In the genomic region with DNA sequence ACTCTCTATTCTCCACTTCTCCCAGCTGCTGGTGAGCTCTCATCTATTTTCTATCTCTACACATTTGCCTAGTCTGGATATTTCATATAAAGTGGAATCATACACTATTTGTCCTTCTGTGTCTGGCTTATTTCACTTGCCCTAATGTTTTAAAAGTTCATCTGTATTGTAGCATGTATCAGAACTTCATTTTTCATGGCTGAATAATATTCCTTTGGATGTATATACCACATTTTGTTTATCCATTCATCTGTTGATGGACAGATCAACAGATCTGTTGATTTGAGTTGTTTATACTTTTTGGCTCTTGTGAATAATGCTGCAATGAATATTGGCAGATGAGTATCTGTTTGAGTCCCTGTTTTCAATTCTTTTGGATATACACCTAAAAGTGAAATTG, we compare ENCODE assay signal across 27 cellular contexts.
"Had no signal": no experiment of that assay in that cellular context is flagged by ENCODE, and none has a peak within 500 bp of the region (broad histone marks: within the 10 kb centered on the region; RNA-seq: fewer than 3 reads in every experiment).

No MANE protein-coding gene starts in this region.

- ATAC-seq: stimulated activated effector memory CD8-positive, alpha-beta T cell treated with anti-CD3 and anti-CD28 coated beads, Interleukin-12 subunit alpha, Interleukin-12 subunit beta, amount 100 ng/mL, for 72 hours; stimulated activated memory B cell treated with anti-CD40 and anti-IgM and Interleukin-4, amounts not matched to agents 10 μg/mL and 1 μg/mL and 100 μg/mL, for 72 hours; stimulated activated naive B cell treated with anti-CD40 and anti-IgM and Interleukin-4, amounts not matched to agents 10 μg/mL and 1 μg/mL and 100 μg/mL, for 72 hours; stimulated activated naive CD8-positive, alpha-beta T cell treated with anti-CD3 and anti-CD28 coated beads, Interleukin-15, amount 100 ng/mL, for 72 hours; stimulated activated naive CD8-positive, alpha-beta T cell treated with anti-CD3 and anti-CD28 coated beads, Interleukin-15, Interleukin-2, amounts not matched to agents 100 U/mL and 50 U/mL, for 24 hours; upper lobe of right lung had no signal

- H3K36me3 ChIP-seq: stomach, suprapubic skin, thoracic aorta, thyroid gland, tibial artery, tibial nerve, transverse colon, upper lobe of left lung, upper lobe of right lung, uterus, vagina had no signal

- H3K27me3 ChIP-seq: stomach, suprapubic skin, testis, thyroid gland, tibial artery, tibial nerve, transverse colon, upper lobe of left lung, upper lobe of right lung, uterus, vagina had no signal

- H3K9me3 ChIP-seq: suprapubic skin, testis, thoracic aorta, thyroid gland, tibial artery, transverse colon, upper lobe of right lung, uterus, vagina had no signal

- H3K4me1 ChIP-seq: stomach, suprapubic skin, testis, thyroid gland, tibial artery, tibial nerve, transverse colon, upper lobe of left lung, upper lobe of right lung, uterus, vagina had no signal

- FAIRE-seq: urothelium cell line had no signal

- DNase-seq: stimulated activated CD4-positive, alpha-beta T cell treated with anti-CD3 and anti-CD28 coated beads, Interleukin-2, amount 100 ng/mL, for 48 hours; stimulated activated CD4-positive, alpha-beta T cell treated with anti-CD3 and anti-CD28 coated beads, Interleukin-4, amount 100 ng/mL, for 1 hour; stimulated activated CD4-positive, alpha-beta T cell treated with anti-CD3 and anti-CD28 coated beads, Interleukin-4, amount 100 ng/mL, for 24 hours; stimulated activated CD4-positive, alpha-beta T cell treated with anti-CD3 and anti-CD28 coated beads, Interleukin-4, amount 100 ng/mL, for 4 hours; stimulated activated CD8-positive, alpha-beta memory T cell treated with anti-CD3 and anti-CD28 coated beads, Interleukin-4, amount 100 ng/mL, for 48 hours; stimulated activated naive B cell treated with anti-CD40 and anti-IgM and Interleukin-4, amounts not matched to agents 10 μg/mL and 1 μg/mL and 100 μg/mL, for 72 hours; stimulated activated naive CD4-positive, alpha-beta T cell; stimulated activated naive CD4-positive, alpha-beta T cell treated with Interleukin-2 at 50 U/mL for 16 hours; stimulated activated naive CD8-positive, alpha-beta T cell treated with anti-CD3 and anti-CD28 coated beads, Interleukin-15, amount 100 ng/mL, for 72 hours; stimulated activated naive CD8-positive, alpha-beta T cell treated with anti-CD3 and anti-CD28 coated beads, Interleukin-15, Interleukin-2, amounts not matched to agents 100 U/mL and 50 U/mL, for 24 hours; stomach; substantia nigra; testis; thyroid gland; tibial artery; transverse colon; trophoblast cell; upper lobe of left lung; upper lobe of right lung; uterus had no signal

- H3K27ac ChIP-seq: stomach, suprapubic skin, testis, thoracic aorta, thyroid gland, tibial artery, tibial nerve, transverse colon, upper lobe of left lung, upper lobe of right lung, uterus, vagina had no signal

- H3K4me3 ChIP-seq: stomach, suprapubic skin, testis, thoracic aorta, thyroid gland, tibial artery, tibial nerve, transverse colon, upper lobe of left lung, upper lobe of right lung, uterus, vagina had no signal
